8 cellular contexts compared by ENCODE assay signal in the genomic region with DNA sequence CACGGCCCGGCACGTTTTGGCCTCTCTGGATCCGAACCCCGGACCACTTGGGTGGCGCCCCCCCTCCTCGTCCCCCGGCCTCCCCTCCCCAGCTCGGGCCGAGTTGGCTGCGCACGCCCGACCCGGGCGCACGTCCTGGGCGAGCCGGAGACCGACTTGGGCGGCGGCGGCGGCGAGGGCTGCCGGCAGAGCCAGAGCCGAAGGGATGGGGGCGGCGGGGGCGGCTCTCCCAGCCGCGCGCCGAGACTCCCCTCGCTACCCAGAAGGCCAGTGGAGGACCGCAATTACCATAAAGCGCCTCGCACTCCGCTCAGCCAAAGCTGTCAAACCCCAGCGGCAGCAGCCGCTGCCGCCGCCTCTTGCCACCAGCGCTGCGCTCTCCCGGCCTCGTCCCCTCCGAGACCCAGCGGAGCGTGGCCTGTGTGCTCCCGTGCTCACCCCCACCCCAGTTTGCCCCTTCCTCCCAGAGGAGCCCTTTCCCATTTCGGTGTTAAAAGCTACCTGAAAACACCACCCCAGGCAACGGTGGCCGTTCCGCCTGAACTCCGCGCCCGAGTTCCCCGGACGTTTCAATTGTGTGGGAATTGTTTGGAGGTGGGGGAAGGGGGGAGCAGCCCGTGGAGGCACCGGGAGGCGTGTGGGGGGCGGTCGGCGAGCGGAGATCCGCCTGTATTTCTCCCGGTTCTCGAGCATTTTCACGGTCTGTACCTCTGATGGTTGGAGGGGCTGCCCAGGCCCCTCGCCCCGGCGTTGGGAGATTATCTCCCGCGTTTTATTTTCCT. TPM values are rescaled to one million over a fixed set of nuclear protein-coding genes. Genes with fewer than 3 reads are reported as not detected.
DNase-seq lines count a peak whose midpoint lies in the region; ATAC-seq and TF ChIP-seq lines count a peak whose summit lies in the region.

No MANE protein-coding gene starts in this region.

- POLR2A ChIA-PET in RWPE1 (lab: Yijun Ruan, JAX; ENCODE audit: low non-redundant PET): no interaction called here

- H3K9me3 ChIP-seq in spleen: no peaks in the 10 kb centered on the region

- no peak for TF ChIP-seq CTCF in RWPE1 (conservative IDR thresholded peaks at IDR 0.05; ENCODE audit: low read depth)
- no peak for TF ChIP-seq CTCF in spleen (IDR thresholded peaks at IDR 0.05 in 8 of 11, conservative IDR thresholded peaks at IDR 0.05 in 3 of 11)

- CTCF ChIA-PET in RWPE1 (lab: Yijun Ruan, JAX): no interaction called here

- peaks cover 0 to 91% (median 34%) of the 10 kb centered on the region in 7 donors for H3K27me3 ChIP-seq in spleen (replicated peaks in 1 of 7)

- H3K4me3 ChIP-seq in spleen: peak overlapping the region; percentile 25 to 88 (median 70)

- H3K9me3 Mint-ChIP-seq in immature natural killer cell: peaks cover 0 to 2% (median 0%) of the 10 kb centered on the region in 6 donors

- H3K4me1 ChIP-seq in spleen: peaks cover 7 to 54% (median 33%) of the 10 kb centered on the region in 6 donors

- H3K27ac Mint-ChIP-seq in immature natural killer cell: peak overlapping the region; percentile 79 to 93 (median 90)

- TF ChIP-seq POLR2A in spleen (IDR thresholded peaks at IDR 0.05): no peak

- WGBS in spleen, 5 donors: 0 to 15% (median 1%) methylated on average over 9 to 75 of the region's 75 CpGs

- H3K27me3 Mint-ChIP-seq in immature natural killer cell (ENCODE audit: low read depth in 3 of 3): peaks cover 27 to 36% (median 28%) of the 10 kb centered on the region in 3 donors

- peak; percentile 51 for DNase-seq in NCI-H2107 (lab: John Stamatoyannopoulos, UW)
- DNase-seq in NCI-H2107 treated with DMSO at 0.1 percent for 48 hours (lab: John Stamatoyannopoulos, UW; ENCODE audit: unreplicated experiment): no peak
- no peak for DNase-seq in RWPE1 (ENCODE audit: low spot score)
- DNase-seq in astrocyte of the hippocampus (ENCODE audit: low read depth, low spot score): peak; percentile 83
- DNase-seq in immature natural killer cell: peak; percentile 75 to 81 (median 79)
- peak; percentile 89 for DNase-seq in spleen

- H3K36me3 Mint-ChIP-seq in immature natural killer cell: no peaks in the 10 kb centered on the region

- H3K36me3 ChIP-seq in spleen: no peaks in the 10 kb centered on the region

- ATAC-seq in HG03159 (IDR thresholded peaks at IDR 0.05; ENCODE audit: unreplicated experiment) (peak; percentile 31), HG03139 (IDR thresholded peaks at IDR 0.05; ENCODE audit: unreplicated experiment) (no peak)

- H3K27ac ChIP-seq in RWPE1 (peak overlapping the region; percentile 87), spleen (peak overlapping the region; percentile 81 to 94 (median 92))

- intact Hi-C loops in spleen (cut with DNase I; ENCODE audit: low total_unique reads): loop anchor here (10.0 kb wide), 1 partner anchor 84 kb away; no protein-coding TSS in a partner anchor

- H3K4me3 Mint-ChIP-seq in immature natural killer cell: peak overlapping the region; percentile 85 to 89 (median 87)

- peaks cover 25 to 32% of the 10 kb centered on the region in 2 donors for H3K4me1 Mint-ChIP-seq in immature natural killer cell

RNA-seq across cellular contexts. Expression of a gene that starts 0.7 kb away (rescaled TPM):
- polyA plus RNA-seq in immature natural killer cell (1 to 10 TPM in 2 of 3 donors, not detected in 1; 3.4 to 7.2 TPM), spleen (10 to 100 TPM in 1 of 3 donors, 1 to 10 TPM in 2; 8.3 to 13.1 (median 9.8) TPM)
- total RNA-seq in spleen: 10 to 100 TPM; 26.1 to 38.6 (median 31.8) TPM

Comparison
In these comparisons a context has a peak if more than half of its experiments do, and no peak if none do; other contexts are left out.
1. DNase-seq: peak in NCI-H2107 (single experiment), astrocyte of the hippocampus (single experiment), immature natural killer cell (3 of 3) and spleen (single experiment); none in NCI-H2107 treated with DMSO at 0.1 percent for 48 hours (single experiment) and RWPE1 (single experiment).